Comparison of ENCODE assay signal across 19 cellular contexts in the genomic region with DNA sequence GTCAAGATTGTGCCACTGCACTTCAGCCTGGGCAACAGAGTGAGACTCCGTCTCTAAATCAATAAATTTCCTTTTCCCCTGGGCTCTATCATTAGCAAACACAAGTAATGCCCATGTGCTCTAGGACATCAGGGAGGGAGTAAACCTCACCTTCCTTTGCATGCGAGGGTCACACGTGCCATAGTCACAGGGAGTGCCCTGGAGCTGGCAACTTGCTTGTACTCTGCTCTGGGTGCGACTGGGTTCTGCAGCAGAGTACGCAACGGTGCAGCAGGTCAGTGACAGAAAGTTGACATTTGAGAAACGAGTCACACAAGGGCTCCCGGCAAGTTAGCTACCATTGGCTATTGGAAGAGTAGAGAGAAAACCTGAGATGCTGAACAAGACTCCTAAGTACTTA. TPM values are rescaled to one million over a fixed set of nuclear protein-coding genes. Genes with fewer than 3 reads are reported as not detected.
DNase-seq lines count a peak whose midpoint lies in the region; ATAC-seq, FAIRE-seq and TF ChIP-seq lines count a peak whose summit lies in the region.
"Had no signal": no experiment of that assay in that cellular context is flagged by ENCODE, and none has a peak within 500 bp of the region (broad histone marks: within the 10 kb centered on the region; RNA-seq: fewer than 3 reads in every experiment).

No MANE protein-coding gene starts in this region.

- H4K8ac ChIP-seq in H9 (replicated peaks; ENCODE audit: insufficient read length, low read depth, low read length): no peak overlapping the region

- H3T11ph ChIP-seq in H9 (ENCODE audit: low read length): no peak overlapping the region

- no peak overlapping the region for H2AK5ac ChIP-seq in H9 (ENCODE audit: insufficient read length, low read length)

- no peak overlapping the region for H2BK20ac ChIP-seq in H9 (ENCODE audit: low read depth, low read length, poor library complexity, severe bottlenecking)

- no peaks in the 10 kb centered on the region for H3F3A ChIP-seq in MM.1S (ENCODE audit: insufficient read depth, low read length)

- H3K9me3 Mint-ChIP-seq in H9 (no peaks in the 10 kb centered on the region), HFFc6 (no peaks in the 10 kb centered on the region)
- H3K9me3 Mint-ChIP-seq: CD14-positive monocyte; CD8-positive, alpha-beta T cell had no signal

- H2AFZ ChIP-seq in H9 (ENCODE audit: low read length) (no peak overlapping the region), MM.1S (ENCODE audit: low read length) (no peak overlapping the region)

- H3K23ac ChIP-seq in H9 (ENCODE audit: insufficient read length, low read depth, low read length): no peak overlapping the region

- no peak overlapping the region for H3K18ac ChIP-seq in H9 (ENCODE audit: insufficient read length, low read depth, low read length)

- H3K4ac ChIP-seq in H9 (ENCODE audit: low read depth, low read length): no peak overlapping the region

- H3K9ac ChIP-seq in H9 (ENCODE audit: extremely low read depth, insufficient read length, low read length) (no peak overlapping the region), MM.1S (ENCODE audit: low read length) (no peak overlapping the region)

- no peak overlapping the region for H4K5ac ChIP-seq in H9 (ENCODE audit: insufficient read length, low read depth, low read length)

- H3K27me3 ChIP-seq in WERI-Rb-1 (ENCODE audit: insufficient read depth, low read depth, severe bottlenecking): no peaks in the 10 kb centered on the region
- H3K27me3 ChIP-seq in body of pancreas: no peaks in the 10 kb centered on the region
- no peaks in the 10 kb centered on the region for H3K27me3 ChIP-seq in small intestine (ENCODE audit: control insufficient read depth in 2 of 2, insufficient read depth in 2 of 2, low read length in 2 of 2)
- H3K27me3 ChIP-seq in H9 (ENCODE audit: insufficient read depth, low read length): no peaks in the 10 kb centered on the region
- no peaks in the 10 kb centered on the region for H3K27me3 ChIP-seq in MM.1S (replicated peaks; ENCODE audit: insufficient read depth, low read length)

- FAIRE-seq in small intestine (lab: Jason Lieb, UNC): no peak
- FAIRE-seq: A549, GM12892, GM19239, H1 had no signal

- no peaks in the 10 kb centered on the region for H3K23me2 ChIP-seq in H9 (ENCODE audit: insufficient read length, low read depth, low read length, poor library complexity, severe bottlenecking)

- no peak overlapping the region for H2BK15ac ChIP-seq in H9 (ENCODE audit: low read depth, low read length)

- no peak for TF ChIP-seq CTCF in WERI-Rb-1 (IDR thresholded peaks at IDR 0.05; ENCODE audit: low read depth, low read length)
- no peak for TF ChIP-seq CTCF in body of pancreas (IDR thresholded peaks at IDR 0.05)
- no peak for TF ChIP-seq CTCF in H9 (conservative IDR thresholded peaks at IDR 0.05)
- TF ChIP-seq CTCF in MM.1S (IDR thresholded peaks at IDR 0.05; ENCODE audit: low read length): no peak
- no peak for TF ChIP-seq CTCF in HFFc6 (IDR thresholded peaks at IDR 0.05)

- no peak overlapping the region for H2BK12ac ChIP-seq in H9 (ENCODE audit: insufficient read length, low read depth, low read length)

- H3K36me3 ChIP-seq in WERI-Rb-1 (peaks cover 12% of the 10 kb centered on the region), body of pancreas (replicated peaks in 1 of 2; ENCODE audit: insufficient read depth in 1 of 2, low read depth in 2 of 2) (peaks cover 0 to 7% of the 10 kb centered on the region in 2 donors), small intestine (ENCODE audit: control insufficient read depth in 2 of 2, insufficient read depth in 2 of 2, low read length in 2 of 2) (peaks cover 3 to 4% of the 10 kb centered on the region in 2 donors), MM.1S (replicated peaks; ENCODE audit: insufficient read depth, low read length) (no peaks in the 10 kb centered on the region)

- H3K27me3 Mint-ChIP-seq in H9 (ENCODE audit: low read depth): no peaks in the 10 kb centered on the region
- H3K27me3 Mint-ChIP-seq in HFFc6 (ENCODE audit: insufficient read depth): peaks cover 8% of the 10 kb centered on the region

- no peak for TF ChIP-seq POLR2A in body of pancreas (IDR thresholded peaks at IDR 0.05)

- no peaks in the 10 kb centered on the region for H3K9me2 ChIP-seq in MM.1S (replicated peaks; ENCODE audit: insufficient read depth, low read length)

- H3K9me3 ChIP-seq in WERI-Rb-1 (ENCODE audit: severe bottlenecking) (no peaks in the 10 kb centered on the region), body of pancreas (no peaks in the 10 kb centered on the region), small intestine (ENCODE audit: control insufficient read depth, low read depth) (no peaks in the 10 kb centered on the region), H9 (ENCODE audit: control insufficient read depth, low read depth, low read length) (no peaks in the 10 kb centered on the region), MM.1S (replicated peaks; ENCODE audit: insufficient read depth, low read length) (no peaks in the 10 kb centered on the region)
- H3K9me3 ChIP-seq: A549 had no signal

- peaks cover 4 to 12% (median 10%) of the 10 kb centered on the region in 3 experiments; a peak in 6 of 7 replicates for H3K36me3 Mint-ChIP-seq in H9 (ENCODE audit: insufficient read depth in 1 of 3, low read depth in 3 of 3)
- peaks cover 10% of the 10 kb centered on the region; the same call in 1 of the 2 replicates for H3K36me3 Mint-ChIP-seq in HFFc6 (ENCODE audit: low read depth)

- H2BK5ac ChIP-seq in H9 (ENCODE audit: insufficient read length, low read length): no peak overlapping the region

- no peak overlapping the region for H3K56ac ChIP-seq in H9 (ENCODE audit: insufficient read length, low read depth, low read length)

- intact Hi-C loops in body of pancreas (cut with DNase I): loop anchor here (10.0 kb wide), 1 partner anchor 51 kb away; no protein-coding TSS in a partner anchor
- intact Hi-C loops in left colon (cut with DNase I, micrococcal nuclease): no loop called here

- H3K4me2 ChIP-seq in H9 (ENCODE audit: insufficient read depth, insufficient read length, low read length): no peak overlapping the region
- no peak overlapping the region for H3K4me2 ChIP-seq in MM.1S (ENCODE audit: low read depth, low read length)
- H3K4me2 ChIP-seq: A549 had no signal

- no peaks in the 10 kb centered on the region for H4K20me1 ChIP-seq in H9 (ENCODE audit: control insufficient read depth, insufficient read depth, insufficient read length)
- H4K20me1 ChIP-seq in MM.1S (ENCODE audit: insufficient read depth, low read length): no peaks in the 10 kb centered on the region

- H3K79me1 ChIP-seq in H9 (ENCODE audit: insufficient read depth, low read depth, low read length, poor library complexity, severe bottlenecking): no peaks in the 10 kb centered on the region

- H3K14ac ChIP-seq in H9 (ENCODE audit: insufficient read depth, low read length): no peak overlapping the region

- H3K4me1 Mint-ChIP-seq in H9 (no peaks in the 10 kb centered on the region), HFFc6 (ENCODE audit: low read depth) (no peaks in the 10 kb centered on the region)

- H3K79me2 ChIP-seq in H9 (ENCODE audit: insufficient read depth, low read length) (no peaks in the 10 kb centered on the region), MM.1S (ENCODE audit: low read length) (no peaks in the 10 kb centered on the region)

- H3K4me3 ChIP-seq in WERI-Rb-1 (ENCODE audit: low read depth, low read length) (no peak overlapping the region), body of pancreas (no peak overlapping the region), small intestine (ENCODE audit: low read depth in 1 of 2, low read length in 2 of 2) (no peak overlapping the region), MM.1S (ENCODE audit: low read length) (no peak overlapping the region)
- H3K4me3 ChIP-seq: A549 had no signal

- H3K27ac ChIP-seq in WERI-Rb-1 (peak overlapping the region; percentile 73; the same call in 1 of the 2 replicates), body of pancreas (no peak overlapping the region), small intestine (ENCODE audit: low read depth in 1 of 2, low read length in 1 of 2) (peak overlapping the region; percentile 53 to 56), H9 (ENCODE audit: insufficient read length, low read depth, low read length) (no peak overlapping the region), MM.1S (ENCODE audit: low read length) (no peak overlapping the region)
- H3K27ac ChIP-seq: A549, HL-60 had no signal

- no peak overlapping the region for H2BK120ac ChIP-seq in H9 (ENCODE audit: low read depth, low read length, poor library complexity, severe bottlenecking)

- H3K4me1 ChIP-seq in body of pancreas: peaks cover 33% of the 10 kb centered on the region
- no peaks in the 10 kb centered on the region for H3K4me1 ChIP-seq in small intestine (ENCODE audit: control insufficient read depth in 2 of 2, insufficient read depth in 1 of 2, low read depth in 1 of 2, low read length in 1 of 2)
- no peaks in the 10 kb centered on the region for H3K4me1 ChIP-seq in H9 (ENCODE audit: insufficient read depth, low read length)
- no peaks in the 10 kb centered on the region for H3K4me1 ChIP-seq in MM.1S (ENCODE audit: low read length)
- H3K4me1 ChIP-seq: A549 had no signal

- no peak overlapping the region for H4K91ac ChIP-seq in H9 (ENCODE audit: insufficient read length, low read depth, low read length)

- ATAC-seq in body of pancreas (peak; percentile 26), left colon (peak; percentile 88)
- ATAC-seq: A549; CD8-positive, alpha-beta T cell had no signal

- WGBS in body of pancreas, 2 donors: 37 to 69% methylated on average over 7 to 8 of the region's 8 CpGs
- WGBS in small intestine, 3 donors: 17 to 60% (median 44%) methylated on average over 8 of the region's 8 CpGs
- no CpG with 5 or more reads among the region's 8 CpGs for WGBS in H9 (ENCODE audit: extremely low coverage, insufficient read length, low lambda C conversion rate)

- DNase-seq in WERI-Rb-1 (no peak), body of pancreas (peak in 1 of 4 donors; percentile 32), left colon (peak; percentile 63 to 82), small intestine (peak; percentile 98), H9 (no peak), MM.1S (no peak), HFFc6 (no peak), hepatic stellate cell (ENCODE audit: low spot score) (no peak)
- DNase-seq: CD8-positive, alpha-beta T cell; COR-L47; DND-41; GDM1; HCEC 1CT had no signal

- H3K4me3 Mint-ChIP-seq in H9: no peak overlapping the region
- H3K4me3 Mint-ChIP-seq in HFFc6: no peak overlapping the region
- H3K4me3 Mint-ChIP-seq: CD14-positive monocyte; CD8-positive, alpha-beta T cell had no signal

- H3K27ac Mint-ChIP-seq in H9: no peak overlapping the region
- H3K27ac Mint-ChIP-seq in HFFc6: no peak overlapping the region
- H3K27ac Mint-ChIP-seq: CD14-positive monocyte had no signal

RNA-seq across cellular contexts. Expression of a gene that starts 32.6 kb away (rescaled TPM):
- total RNA-seq in body of pancreas (10 to 100 TPM; 72.1 to 92.6 TPM), left colon (10 to 100 TPM; 47.6 to 87.4 TPM), H9 (2021) (63.0 and 64.2 TPM in 2 replicates)
- 100 to 1,000 TPM in 2 of 3 donors, 10 to 100 TPM in 1; 31.5 to 180 (median 131) TPM for polyA plus RNA-seq in small intestine
- total RNA-seq in HFFc6 (2021; fragmentation: NEBNext Ultra II Directional; extraction: Animal tissue kit (Norgen Biotek cat#: 25700)): 1 to 10 TPM; 6.8 to 9.2 (median 7.8) TPM

RNA-seq across cellular contexts. Expression of a gene that starts 59.4 kb away (rescaled TPM):
- total RNA-seq in body of pancreas: 10 to 100 TPM; 30.0 to 32.2 TPM
- 10 to 100 TPM; 56.9 to 62.8 TPM for total RNA-seq in left colon
- 10 to 100 TPM; 17.3 to 33.5 (median 26.5) TPM for polyA plus RNA-seq in small intestine
- total RNA-seq in H9 (2021): 61.2 and 61.6 TPM in 2 replicates
- total RNA-seq in HFFc6 (2021; fragmentation: NEBNext Ultra II Directional; extraction: Animal tissue kit (Norgen Biotek cat#: 25700)): 10 to 100 TPM; 20.3 to 23.7 (median 22.4) TPM

Comparison
In these comparisons a context has a peak if more than half of its experiments do, and no peak if none do; other contexts are left out.
1. DNase-seq: peak in left colon (2 of 2) and small intestine (single experiment); none in WERI-Rb-1 (single experiment), H9 (single experiment), MM.1S (single experiment), HFFc6 (single experiment) and hepatic stellate cell (single experiment).
2. H3K27ac ChIP-seq: peak in WERI-Rb-1 (single experiment) and small intestine (2 of 2); none in body of pancreas (0 of 4), H9 (single experiment) and MM.1S (single experiment).